ENCODE assay signal across 9 cellular contexts in genomic region chr6:45923831-45924391, GRCh38.
DNase-seq lines count a peak whose midpoint lies in the region; ATAC-seq and TF ChIP-seq lines count a peak whose summit lies in the region.
"Had no signal": no experiment of that assay in that cellular context is flagged by ENCODE, and none has a peak within 500 bp of the region (broad histone marks: within the 10 kb centered on the region; RNA-seq: fewer than 3 reads in every experiment).

No MANE protein-coding gene starts in this region.

- H3K9ac ChIP-seq in OCI-LY3 (ENCODE audit: low read length): no peak overlapping the region

- peaks cover 32% of the 10 kb centered on the region for H3K27me3 ChIP-seq in OCI-LY3 (ENCODE audit: low read depth, low read length)

- H3K36me3 ChIP-seq in OCI-LY3 (replicated peaks; ENCODE audit: low read depth, low read length): no peaks in the 10 kb centered on the region

- intact Hi-C loops in posterior cingulate gyrus (cut with DNase I): loop anchor here (2.0 to 5.0 kb wide), 4 partner anchors 132 to 1445 kb away; no protein-coding TSS in a partner anchor

- H3K79me2 ChIP-seq in OCI-LY3 (ENCODE audit: low read length): no peaks in the 10 kb centered on the region

- H3K4me1 ChIP-seq in OCI-LY3 (ENCODE audit: low read length): peaks cover 50% of the 10 kb centered on the region

- peak overlapping the region; percentile 60 for H3K4me3 ChIP-seq in OCI-LY3 (ENCODE audit: low read length)
- H3K4me3 ChIP-seq: SK-N-MC had no signal

- peak; percentile 54 for DNase-seq in EL
- DNase-seq in foreskin melanocyte: peak; percentile 66
- DNase-seq in germinal center (ENCODE audit: low spot score): no peak
- no peak for DNase-seq in NCI-H1930 (lab: John Stamatoyannopoulos, UW)
- DNase-seq in HuH-7.5 (ENCODE audit: low spot score): no peak
- DNase-seq in posterior cingulate gyrus: no peak

- H3K4me2 ChIP-seq in OCI-LY3 (ENCODE audit: low read length): peak overlapping the region; percentile 84

- no peak for TF ChIP-seq CTCF in OCI-LY3 (IDR thresholded peaks at IDR 0.05; ENCODE audit: low read depth, low read length)

- 0 out of 2 replicates have a peak overlapping the region, but pooled peaks have one; percentile 3 for H3K27ac ChIP-seq in OCI-LY3 (ENCODE audit: low read length)
- H3K27ac ChIP-seq: SK-N-MC had no signal

- H3K9me3 ChIP-seq in OCI-LY3 (ENCODE audit: insufficient read depth, low read length): no peaks in the 10 kb centered on the region

- no peak overlapping the region for H2AFZ ChIP-seq in OCI-LY3 (ENCODE audit: low read depth, low read length)

- peak; percentile 54 for ATAC-seq in GM21515 (IDR thresholded peaks at IDR 0.05; ENCODE audit: unreplicated experiment)

- no peaks in the 10 kb centered on the region for H4K20me1 ChIP-seq in OCI-LY3 (ENCODE audit: insufficient read depth, low read length)

Comparison
In these comparisons a context has a peak if more than half of its experiments do, and no peak if none do; other contexts are left out.
1. DNase-seq: peak in EL (single experiment) and foreskin melanocyte (single experiment); none in germinal center (single experiment), NCI-H1930 (0 of 2), HuH-7.5 (single experiment) and posterior cingulate gyrus (0 of 10).